8 cellular contexts compared by ENCODE assay signal in genomic region chr9:135961277-135961705, GRCh38. TPM values are rescaled to one million over a fixed set of nuclear protein-coding genes. Genes with fewer than 3 reads are reported as not detected.
A peak's percentile ranks its signal among the peaks of the same experiment; 100 is the strongest.
DNase-seq lines count a peak whose midpoint lies in the region; TF ChIP-seq lines count a peak whose summit lies in the region.

Gene UBAC1, minus strand, starts transcription at chr9:135961373. Its CDS starts 211 bp downstream, at chr9:135961162.

- peaks cover 6% of the 10 kb centered on the region; the same call in 1 of the 2 replicates for H3K4me1 ChIP-seq in HAP-1

- in situ Hi-C loops in HAP-1 (cut with MboI; ENCODE audit: low sequenced_read_pairs) = loop anchor here (5.0 kb wide), 1 partner anchor 151 kb away; no protein-coding TSS in a partner anchor

- H3K27ac Mint-ChIP-seq in nephron progenitor cell = no peak within 1 kb of the TSS
- peak within 1 kb of the TSS; percentile 87 for H3K27ac Mint-ChIP-seq in stimulated activated naive CD8-positive, alpha-beta T cell treated with anti-CD3 and anti-CD28 coated beads, Interleukin-15, Interleukin-2, amounts not matched to agents 100 ng/mL and 50 ng/mL, for 24 hours

- H3K27me3 Mint-ChIP-seq in nephron progenitor cell (ENCODE audit: low read depth, poor library complexity) = peaks cover 34% of the 10 kb centered on the region
- no peaks in the 10 kb centered on the region for H3K27me3 Mint-ChIP-seq in stimulated activated naive CD8-positive, alpha-beta T cell treated with anti-CD3 and anti-CD28 coated beads, Interleukin-15, Interleukin-2, amounts not matched to agents 100 ng/mL and 50 ng/mL, for 24 hours

- H3K9me3 ChIP-seq in HAP-1 (no peaks in the 10 kb centered on the region), MG63 (no peaks in the 10 kb centered on the region)

- no peak for TF ChIP-seq CTCF in nephron progenitor cell (IDR thresholded peaks at IDR 0.05)

- H3K27me3 ChIP-seq in HAP-1 (ENCODE audit: low read depth) (no peaks in the 10 kb centered on the region), MG63 (no peaks in the 10 kb centered on the region)

- no peaks in the 10 kb centered on the region for H3K36me3 Mint-ChIP-seq in nephron progenitor cell (ENCODE audit: low read depth)
- H3K36me3 Mint-ChIP-seq in stimulated activated naive CD8-positive, alpha-beta T cell treated with anti-CD3 and anti-CD28 coated beads, Interleukin-15, Interleukin-2, amounts not matched to agents 100 ng/mL and 50 ng/mL, for 24 hours (ENCODE audit: low read depth) = peaks cover 5% of the 10 kb centered on the region

- no peaks in the 10 kb centered on the region for H3K9me3 Mint-ChIP-seq in nephron progenitor cell
- H3K9me3 Mint-ChIP-seq in stimulated activated naive CD8-positive, alpha-beta T cell treated with anti-CD3 and anti-CD28 coated beads, Interleukin-15, Interleukin-2, amounts not matched to agents 100 ng/mL and 50 ng/mL, for 24 hours = no peaks in the 10 kb centered on the region

- peaks cover 34% of the 10 kb centered on the region for H3K4me1 Mint-ChIP-seq in nephron progenitor cell
- peaks cover 33% of the 10 kb centered on the region for H3K4me1 Mint-ChIP-seq in stimulated activated naive CD8-positive, alpha-beta T cell treated with anti-CD3 and anti-CD28 coated beads, Interleukin-15, Interleukin-2, amounts not matched to agents 100 ng/mL and 50 ng/mL, for 24 hours (ENCODE audit: low read depth)

- peak within 1 kb of the TSS; percentile 88 for H3K4me3 ChIP-seq in HAP-1
- H3K4me3 ChIP-seq in MG63 = peak within 1 kb of the TSS; percentile 86

- H3K36me3 ChIP-seq in HAP-1 (replicated peaks) (no peaks in the 10 kb centered on the region; the same call in 1 of the 2 replicates), MG63 (no peaks in the 10 kb centered on the region)

- H3K4me3 Mint-ChIP-seq in nephron progenitor cell = peak within 1 kb of the TSS; percentile 88
- peak within 1 kb of the TSS; percentile 86 for H3K4me3 Mint-ChIP-seq in stimulated activated naive CD8-positive, alpha-beta T cell treated with anti-CD3 and anti-CD28 coated beads, Interleukin-15, Interleukin-2, amounts not matched to agents 100 ng/mL and 50 ng/mL, for 24 hours

- DNase-seq in EL = peak; percentile 94
- DNase-seq in HAP-1 (ENCODE audit: low spot score in 2 of 2) = peak; percentile 91 to 96
- DNase-seq in MG63 = peak; percentile 97
- DNase-seq in SHP77 treated with DMSO at 0.1 percent for 48 hours (lab: John Stamatoyannopoulos, UW) = peak; percentile 75
- DNase-seq in activated effector memory CD4-positive, alpha-beta T cell treated with anti-CD3 and anti-CD28 coated beads, Interleukin-2, amount 50 U/mL, for 16 hours = peak; percentile 99
- DNase-seq in fibroblast of the conjunctiva (ENCODE audit: low read depth) = peak; percentile 83
- peak; percentile 94 for DNase-seq in nephron progenitor cell

RNA-seq across cellular contexts. Expression of gene UBAC1, which starts in this region (rescaled TPM):
- total RNA-seq in MG63 (2014; rRNA removed; shearing (Covaris generic); ENCODE audit: low replicate concordance) = 49.9 and 81.3 TPM in 2 replicates

Comparison
In these comparisons a context has a peak if more than half of its experiments do, and no peak if none do; other contexts are left out.
1. Peak in every context shown above with its lines: DNase-seq and H3K4me3 ChIP-seq.